1 cellular context compared by ENCODE assay signal in genomic region chr13:39603424-39603947, GRCh38.
TF ChIP-seq lines count a peak whose summit lies in the region.

No MANE protein-coding gene starts in this region.

TF ChIP-seq in SK-N-SH treated with all-trans-retinoic acid at 6 μM for 48 hours, 23 proteins besides CTCF, POLR2A, EP300 and RAD21 (continued from another document):
- TF ChIP-seq, protein P1, sequence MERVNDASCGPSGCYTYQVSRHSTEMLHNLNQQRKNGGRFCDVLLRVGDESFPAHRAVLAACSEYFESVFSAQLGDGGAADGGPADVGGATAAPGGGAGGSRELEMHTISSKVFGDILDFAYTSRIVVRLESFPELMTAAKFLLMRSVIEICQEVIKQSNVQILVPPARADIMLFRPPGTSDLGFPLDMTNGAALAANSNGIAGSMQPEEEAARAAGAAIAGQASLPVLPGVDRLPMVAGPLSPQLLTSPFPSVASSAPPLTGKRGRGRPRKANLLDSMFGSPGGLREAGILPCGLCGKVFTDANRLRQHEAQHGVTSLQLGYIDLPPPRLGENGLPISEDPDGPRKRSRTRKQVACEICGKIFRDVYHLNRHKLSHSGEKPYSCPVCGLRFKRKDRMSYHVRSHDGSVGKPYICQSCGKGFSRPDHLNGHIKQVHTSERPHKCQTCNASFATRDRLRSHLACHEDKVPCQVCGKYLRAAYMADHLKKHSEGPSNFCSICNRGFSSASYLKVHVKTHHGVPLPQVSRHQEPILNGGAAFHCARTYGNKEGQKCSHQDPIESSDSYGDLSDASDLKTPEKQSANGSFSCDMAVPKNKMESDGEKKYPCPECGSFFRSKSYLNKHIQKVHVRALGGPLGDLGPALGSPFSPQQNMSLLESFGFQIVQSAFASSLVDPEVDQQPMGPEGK (CRISPR knock-in tag; IDR thresholded peaks at IDR 0.05; ENCODE audit: borderline replicate concordance) = no peak
- no peak for TF ChIP-seq BACH2 (CRISPR knock-in tag; IDR thresholded peaks at IDR 0.05; ENCODE audit: borderline replicate concordance)
- no peak for TF ChIP-seq PPARA (CRISPR knock-in tag; IDR thresholded peaks at IDR 0.05; ENCODE audit: borderline replicate concordance)
- TF ChIP-seq ZNF8 (CRISPR knock-in tag; IDR thresholded peaks at IDR 0.05) = no peak
- no peak for TF ChIP-seq ARNTL (CRISPR knock-in tag; IDR thresholded peaks at IDR 0.05; ENCODE audit: borderline replicate concordance, low read depth)
